ENCODE assay signal across 18 cellular contexts in the genomic region with DNA sequence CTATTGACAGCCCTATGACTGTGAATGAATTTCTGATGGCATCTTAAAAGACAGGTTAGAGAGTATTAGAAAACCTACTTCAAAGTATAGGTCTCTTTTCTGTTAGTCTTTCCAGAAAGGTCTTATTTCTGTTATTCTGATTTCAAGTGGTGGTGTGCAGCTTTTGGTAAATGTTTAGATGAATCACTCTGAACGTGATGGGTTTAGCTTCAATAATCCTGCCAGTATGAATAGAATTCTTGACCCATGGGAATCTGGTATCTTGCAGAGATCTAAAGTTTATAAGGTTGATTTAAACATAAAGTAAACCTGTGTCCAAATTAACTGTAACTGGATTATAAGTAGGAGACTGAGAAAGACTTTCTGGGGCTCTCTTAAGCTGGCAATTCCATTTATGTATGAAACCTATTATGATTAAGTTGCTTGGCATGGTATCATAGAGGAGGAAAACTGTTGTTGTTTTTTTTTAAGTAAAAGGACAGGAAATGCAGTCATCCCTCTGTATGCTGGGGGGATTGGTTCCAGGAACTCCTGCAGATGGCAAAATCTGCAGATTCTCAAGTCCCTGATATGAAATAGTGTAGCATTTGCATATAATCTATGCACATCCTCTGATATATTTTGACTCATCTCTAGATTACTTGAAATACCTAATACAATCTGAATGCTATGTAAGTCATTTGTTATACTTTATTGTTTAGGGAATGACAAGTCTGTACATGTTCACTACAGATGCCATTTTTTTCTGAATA.
"Had no signal": no experiment of that assay in that cellular context is flagged by ENCODE, and none has a peak within 500 bp of the region (broad histone marks: within the 10 kb centered on the region; RNA-seq: fewer than 3 reads in every experiment).

No MANE protein-coding gene starts in this region.

- H3K36me3 Mint-ChIP-seq: activated naive CD4-positive, alpha-beta T cell treated with anti-CD3 and anti-CD28 coated beads, Interleukin-2, amount 10 ng/mL, durations not matched to agents 7 days and 5 days; brain; naive B cell had no signal

- H3K27me3 ChIP-seq: adrenal gland, hepatocyte, stomach had no signal

- H3K4me1 Mint-ChIP-seq: activated naive CD4-positive, alpha-beta T cell treated with anti-CD3 and anti-CD28 coated beads, Interleukin-2, amount 10 ng/mL, durations not matched to agents 7 days and 5 days; naive B cell had no signal

- H3K27ac ChIP-seq: adrenal gland, hepatocyte, parathyroid adenoma, skin epidermis, stomach, thoracic aorta had no signal

- H3K4me1 ChIP-seq: adrenal gland, parathyroid adenoma, stomach had no signal

- H3K9me3 Mint-ChIP-seq: brain; T-helper 1 cell treated with Interleukin-12 subunit alpha and Interleukin-12 subunit beta and Interleukin-4 antibody, amounts not matched to agents 30 μg/mL and 1 μg/mL, for 36 hours had no signal

- H3K4me3 ChIP-seq: adrenal gland, hepatocyte, lung, skin epidermis, stomach, thoracic aorta had no signal

- H3K27ac Mint-ChIP-seq: activated naive CD4-positive, alpha-beta T cell treated with anti-CD3 and anti-CD28 coated beads, Interleukin-2, amount 10 ng/mL, durations not matched to agents 7 days and 5 days; naive B cell; T-helper 1 cell treated with Interleukin-12 subunit alpha and Interleukin-12 subunit beta and Interleukin-4 antibody, amounts not matched to agents 30 μg/mL and 1 μg/mL, for 36 hours had no signal

- ATAC-seq: esophagus mucosa, left cardiac atrium had no signal

- H3K27me3 Mint-ChIP-seq: activated naive CD4-positive, alpha-beta T cell treated with anti-CD3 and anti-CD28 coated beads, Interleukin-2, amount 10 ng/mL, durations not matched to agents 7 days and 5 days; brain; naive B cell had no signal

- DNase-seq: activated CD4-positive, alpha-beta T cell treated with anti-CD3 and anti-CD28 coated beads for 48 hours; activated CD8-positive, alpha-beta memory T cell treated with anti-CD3 and anti-CD28 coated beads for 24 hours; activated naive CD4-positive, alpha-beta T cell treated with anti-CD3 and anti-CD28 coated beads, Interleukin-2, amount 10 ng/mL, durations not matched to agents 7 days and 5 days; adrenal gland; cerebellar nuclear complex; dermis blood vessel endothelial cell; left cardiac atrium; naive B cell; retina; stomach had no signal

- H3K4me3 Mint-ChIP-seq: activated naive CD4-positive, alpha-beta T cell treated with anti-CD3 and anti-CD28 coated beads, Interleukin-2, amount 10 ng/mL, durations not matched to agents 7 days and 5 days; brain; naive B cell; T-helper 1 cell treated with Interleukin-12 subunit alpha and Interleukin-12 subunit beta and Interleukin-4 antibody, amounts not matched to agents 30 μg/mL and 1 μg/mL, for 36 hours had no signal
